Comparison of ENCODE assay signal across 8 cellular contexts in genomic region chr16:2223375-2224182, GRCh38. TPM values are rescaled to one million over a fixed set of nuclear protein-coding genes. Genes with fewer than 3 reads are reported as not detected.
DNase-seq lines count a peak whose midpoint lies in the region; ATAC-seq and TF ChIP-seq lines count a peak whose summit lies in the region.

Gene E4F1 (plus strand): TSS chr16:2223591. CDS start chr16:2223614, 23 bp downstream.

- peak within 1 kb of the TSS; percentile 84 for H3K4me3 Mint-ChIP-seq in activated CD4-positive, alpha-beta memory T cell treated with anti-CD3 and anti-CD28 coated beads, Interleukin-2, amount 10 ng/mL, durations not matched to agents 7 days and 5 days

- 0 to 1% methylated on average over 23 to 61 of the region's 83 CpGs for WGBS in lower leg skin, 2 donors

- TF ChIP-seq POLR2A in lower leg skin (IDR thresholded peaks at IDR 0.05) = peak in 1 of 2 donors; percentile 6

- intact Hi-C loops in lower leg skin (cut with DNase I; ENCODE audit: low total_unique reads) = no loop called here

- peak within 1 kb of the TSS; percentile 76 to 87 for H3K9ac ChIP-seq in duodenal mucosa (ENCODE audit: low read depth in 1 of 2, low read length in 2 of 2)

- TF ChIP-seq CTCF in lower leg skin (IDR thresholded peaks at IDR 0.05) = no peak

- peaks cover 14 to 18% of the 10 kb centered on the region in 2 donors for H3K4me1 ChIP-seq in duodenal mucosa (ENCODE audit: control insufficient read depth in 1 of 2, insufficient read depth in 2 of 2, low read length in 2 of 2)

- peaks cover 3% of the 10 kb centered on the region for H3K36me3 Mint-ChIP-seq in activated CD4-positive, alpha-beta memory T cell treated with anti-CD3 and anti-CD28 coated beads, Interleukin-2, amount 10 ng/mL, durations not matched to agents 7 days and 5 days (ENCODE audit: low read depth)

- H3K9me3 ChIP-seq in duodenal mucosa (ENCODE audit: control insufficient read depth in 1 of 2, low read length in 2 of 2) = no peaks in the 10 kb centered on the region

- no peaks in the 10 kb centered on the region for H3K9me3 Mint-ChIP-seq in activated CD4-positive, alpha-beta memory T cell treated with anti-CD3 and anti-CD28 coated beads, Interleukin-2, amount 10 ng/mL, durations not matched to agents 7 days and 5 days

- DNase-seq in CD1c-positive myeloid dendritic cell (ENCODE audit: extremely low spot score) (peak; percentile 99), NCI-H82 treated with DMSO at 0.1 percent for 48 hours (lab: John Stamatoyannopoulos, UW; ENCODE audit: unreplicated experiment) (peak; percentile 98), lower leg skin (ENCODE audit: low spot score in 2 of 2) (peak; percentile 99 to 100)
- peak; percentile 100 for DNase-seq in activated CD4-positive, alpha-beta memory T cell treated with anti-CD3 and anti-CD28 coated beads, Interleukin-2, amount 10 ng/mL, durations not matched to agents 7 days and 5 days
- DNase-seq in stimulated activated CD4-positive, alpha-beta T cell treated with anti-CD3 and anti-CD28 coated beads, Interleukin-4, amount 100 ng/mL, for 48 hours (ENCODE audit: low read depth in 2 of 2) = peak; percentile 99 to 100

- ATAC-seq in GM19438 (IDR thresholded peaks at IDR 0.05; ENCODE audit: low read depth, unreplicated experiment) (peak; percentile 92), HG03575 (IDR thresholded peaks at IDR 0.05; ENCODE audit: extremely low read depth, insufficient number of reproducible peaks, low FRiP score, unreplicated experiment) (peak; percentile 66)

- POLR2A ChIA-PET in activated CD4-positive, alpha-beta memory T cell treated with anti-CD3 and anti-CD28 coated beads, Interleukin-2, amount 10 ng/mL, durations not matched to agents 7 days and 5 days (lab: Charles Lee) = interaction anchor here (0.6 to 2.2 kb wide), 6 partner anchors 9 to 309 kb away, joined by 3 to 13 read pairs (median 4); partner anchors contain the start of genes ATP6V0C, PGP and TRAF7

- no peaks in the 10 kb centered on the region for H3K27me3 Mint-ChIP-seq in activated CD4-positive, alpha-beta memory T cell treated with anti-CD3 and anti-CD28 coated beads, Interleukin-2, amount 10 ng/mL, durations not matched to agents 7 days and 5 days

- CTCF ChIA-PET in activated CD4-positive, alpha-beta memory T cell treated with anti-CD3 and anti-CD28 coated beads, Interleukin-2, amount 10 ng/mL, durations not matched to agents 7 days and 5 days (lab: Charles Lee) = interaction anchor here (1.2 kb wide), 1 partner anchor 9 kb away, joined by 5 read pairs; the partner anchor contains the start of gene PGP

- H3K27me3 ChIP-seq in duodenal mucosa (ENCODE audit: control insufficient read depth in 1 of 2, insufficient read depth in 2 of 2, low read length in 2 of 2) = no peaks in the 10 kb centered on the region

- H3K4me3 ChIP-seq in duodenal mucosa (ENCODE audit: low read depth in 1 of 2, low read length in 2 of 2) (peak within 1 kb of the TSS; percentile 73 to 86), lower leg skin (ENCODE audit: low read depth, poor library complexity, severe bottlenecking) (peak within 1 kb of the TSS; percentile 91)

- peak within 1 kb of the TSS; percentile 85 for H3K27ac ChIP-seq in duodenal mucosa (ENCODE audit: low read depth, low read length)

- H3K4me1 Mint-ChIP-seq in activated CD4-positive, alpha-beta memory T cell treated with anti-CD3 and anti-CD28 coated beads, Interleukin-2, amount 10 ng/mL, durations not matched to agents 7 days and 5 days = peaks cover 22% of the 10 kb centered on the region

- peaks cover 0 to 4% of the 10 kb centered on the region in 2 donors for H3K36me3 ChIP-seq in duodenal mucosa (ENCODE audit: control insufficient read depth in 1 of 2, insufficient read depth in 2 of 2, low read length in 2 of 2)

- peak within 1 kb of the TSS; percentile 74 for H3K27ac Mint-ChIP-seq in activated CD4-positive, alpha-beta memory T cell treated with anti-CD3 and anti-CD28 coated beads, Interleukin-2, amount 10 ng/mL, durations not matched to agents 7 days and 5 days

RNA-seq across cellular contexts. Expression of gene E4F1, which starts in this region (rescaled TPM):
- 10 to 100 TPM; 26.3 to 29.4 TPM for total RNA-seq in activated CD4-positive, alpha-beta memory T cell treated with anti-CD3 and anti-CD28 coated beads, Interleukin-2, amount 10 ng/mL, durations not matched to agents 7 days and 5 days
- total RNA-seq in lower leg skin = 10 to 100 TPM; 50.3 to 85.8 (median 57.4) TPM

Comparison
In these comparisons a context has a peak if more than half of its experiments do, and no peak if none do; other contexts are left out.
1. Peak in every context shown above with its lines: DNase-seq, ATAC-seq, H3K4me3 ChIP-seq and H3K27ac ChIP-seq.